28 cellular contexts compared by ENCODE assay signal in genomic region chr1:63906053-63906704, GRCh38.
A peak's percentile ranks its signal among the peaks of the same experiment; 100 is the strongest.
DNase-seq lines count a peak whose midpoint lies in the region; ATAC-seq, FAIRE-seq and TF ChIP-seq lines count a peak whose summit lies in the region.
"Had no signal": no experiment of that assay in that cellular context is flagged by ENCODE, and none has a peak within 500 bp of the region (broad histone marks: within the 10 kb centered on the region; RNA-seq: fewer than 3 reads in every experiment).

No MANE protein-coding gene starts in this region.

- H3K56ac ChIP-seq in IMR-90 (ENCODE audit: extremely low read depth, insufficient read depth, low read length) = no peak overlapping the region

- TF ChIP-seq RAD21 in IMR-90 (IDR thresholded peaks at IDR 0.05; ENCODE audit: low read length) = no peak

- in situ Hi-C loops in IMR-90 (cut with MboI; ENCODE audit: low sequenced_read_pairs) = no loop called here

- no peak overlapping the region for H4K91ac ChIP-seq in IMR-90 (ENCODE audit: insufficient read depth, low read depth, low read length)

- no peaks in the 10 kb centered on the region for H3K27me3 ChIP-seq in IMR-90 (ENCODE audit: control insufficient read depth, insufficient read depth, low read length)
- H3K27me3 ChIP-seq: gastroesophageal sphincter, SJCRH30 had no signal

- no peak overlapping the region for H3K9ac ChIP-seq in IMR-90 (ENCODE audit: low read depth, low read length)

- no peaks in the 10 kb centered on the region for H3K9me3 Mint-ChIP-seq in WTC11
- no peaks in the 10 kb centered on the region for H3K9me3 Mint-ChIP-seq in mesothelial cell of epicardium
- H3K9me3 Mint-ChIP-seq: activated B cell treated with CpG ODN at 0.5 μM for 24 hours; activated naive CD4-positive, alpha-beta T cell treated with anti-CD3 and anti-CD28 coated beads for 36 hours; activated T-cell treated with anti-CD3 and anti-CD28 coated beads, Interleukin-2, amount 50 U/mL, for 4 hours; naive thymus-derived CD8-positive, alpha-beta T cell had no signal

- CTCF ChIA-PET in IMR-90 (lab: Yijun Ruan, JAX) (no interaction called here), WTC11 (lab: Charles Lee) (interaction anchor here (0.8 to 4.7 kb wide), 6 partner anchors 9 to 231 kb away, joined by 3 to 36 read pairs (median 6); no protein-coding TSS in a partner anchor)

- no peak overlapping the region for H2BK20ac ChIP-seq in IMR-90 (ENCODE audit: low read depth, low read length)

- no peak overlapping the region for H3K4me3 ChIP-seq in IMR-90 (ENCODE audit: insufficient read depth, low read depth, low read length)
- H3K4me3 ChIP-seq: gastroesophageal sphincter, SJCRH30 had no signal

- DNase-seq in H54 (ENCODE audit: insufficient read length, low spot score) (no peak), IMR-90 (no peak), WTC11 (ENCODE audit: low spot score) (no peak), mesothelial cell of epicardium (ENCODE audit: low spot score in 2 of 2, unreplicated experiment in 2 of 2) (no peak), hepatic stellate cell (ENCODE audit: low spot score) (no peak)
- DNase-seq: activated B cell treated with CpG ODN at 0.5 μM for 24 hours; activated CD8-positive, alpha-beta T cell treated with anti-CD3 and anti-CD28 coated beads, Interleukin-2, amount 10 ng/mL, durations not matched to agents 7 days and 5 days; activated naive CD4-positive, alpha-beta T cell treated with anti-CD3 and anti-CD28 coated beads for 36 hours; activated T-cell treated with anti-CD3 and anti-CD28 coated beads, Interleukin-2, amount 50 U/mL, for 4 hours; amygdala; DMS153; effector CD4-positive, alpha-beta T cell; GF-D8; Karpas-422; left cardiac atrium; naive thymus-derived CD8-positive, alpha-beta T cell; NCI-H187 treated with DMSO at 0.1 percent for 48 hours; NCI-H510A treated with DMSO at 0.1 percent for 48 hours; PC-3; posterior cingulate gyrus; SJCRH30; stimulated activated CD4-positive, alpha-beta T cell treated with anti-CD3 and anti-CD28 coated beads, Interleukin-2, amount 100 ng/mL, for 24 hours; stimulated activated naive CD4-positive, alpha-beta T cell; T-helper 2 cell had no signal

- H3K4me2 ChIP-seq in IMR-90 (ENCODE audit: low read depth, low read length) = peak overlapping the region; percentile 39; the same call in 1 of the 2 replicates

- peak; percentile 53 for FAIRE-seq in H54 (lab: Jason Lieb, UNC)

- H3K14ac ChIP-seq in IMR-90 (replicated peaks; ENCODE audit: low read depth, low read length) = no peak overlapping the region

- no peaks in the 10 kb centered on the region for H3K36me3 Mint-ChIP-seq in WTC11
- H3K36me3 Mint-ChIP-seq in mesothelial cell of epicardium = no peaks in the 10 kb centered on the region
- H3K36me3 Mint-ChIP-seq: naive thymus-derived CD8-positive, alpha-beta T cell had no signal

- dilution Hi-C loops in IMR-90 (cut with HindIII; ENCODE audit: low sequenced_read_pairs, unreplicated experiment) = no loop called here

- no peak overlapping the region for H4K8ac ChIP-seq in IMR-90 (ENCODE audit: low read depth in 2 of 2, low read length in 2 of 2)

- H2AFZ ChIP-seq in IMR-90 (replicated peaks; ENCODE audit: low read length, poor library complexity) = no peak overlapping the region

- WGBS in IMR-90 (ENCODE audit: extremely low coverage in 2 of 2, insufficient read length in 1 of 2), 2 experiments = 50% methylated on average over 3 of the region's 8 CpGs; no CpG with 5 or more reads in 1 of the 2 experiments

- POLR2A ChIA-PET in IMR-90 (lab: Charles Lee; ENCODE audit: unreplicated experiment) (no interaction called here), WTC11 (lab: Charles Lee) (no interaction called here)

- peak overlapping the region; percentile 11 for H3K4me3 Mint-ChIP-seq in WTC11
- H3K4me3 Mint-ChIP-seq in mesothelial cell of epicardium = no peak overlapping the region
- H3K4me3 Mint-ChIP-seq: activated B cell treated with CpG ODN at 0.5 μM for 24 hours; activated CD8-positive, alpha-beta T cell treated with anti-CD3 and anti-CD28 coated beads, Interleukin-2, amount 10 ng/mL, durations not matched to agents 7 days and 5 days; activated naive CD4-positive, alpha-beta T cell treated with anti-CD3 and anti-CD28 coated beads for 36 hours; activated T-cell treated with anti-CD3 and anti-CD28 coated beads, Interleukin-2, amount 50 U/mL, for 4 hours; naive thymus-derived CD8-positive, alpha-beta T cell had no signal

- BruUV-seq in IMR-90 (replicated peaks; lab: Mats Ljungman, UMichigan) = no TSS peak

- H3K18ac ChIP-seq in IMR-90 (ENCODE audit: low read depth, low read length) = no peak overlapping the region

- H3K23ac ChIP-seq in IMR-90 (ENCODE audit: low read depth, low read length) = no peak overlapping the region

- H2BK5ac ChIP-seq in IMR-90 (ENCODE audit: low read depth, low read length, poor library complexity, severe bottlenecking) = no peak overlapping the region

- no peak overlapping the region for H3K27ac ChIP-seq in IMR-90 (ENCODE audit: insufficient read depth, low read length)
- H3K27ac ChIP-seq: gastroesophageal sphincter, SJCRH30 had no signal

- no peaks in the 10 kb centered on the region for H4K20me1 ChIP-seq in IMR-90 (ENCODE audit: insufficient read depth, low read length)

- no peak overlapping the region for H4K5ac ChIP-seq in IMR-90 (ENCODE audit: low read depth, low read length)

- H3K27me3 Mint-ChIP-seq in WTC11 (ENCODE audit: low read depth) (no peaks in the 10 kb centered on the region), mesothelial cell of epicardium (ENCODE audit: low read depth) (no peaks in the 10 kb centered on the region)

- peak overlapping the region; percentile 75 for H3K27ac Mint-ChIP-seq in WTC11
- peak overlapping the region; percentile 58 for H3K27ac Mint-ChIP-seq in mesothelial cell of epicardium
- H3K27ac Mint-ChIP-seq: activated B cell treated with CpG ODN at 0.5 μM for 24 hours; activated CD8-positive, alpha-beta T cell treated with anti-CD3 and anti-CD28 coated beads, Interleukin-2, amount 10 ng/mL, durations not matched to agents 7 days and 5 days; activated naive CD4-positive, alpha-beta T cell treated with anti-CD3 and anti-CD28 coated beads for 36 hours; naive thymus-derived CD8-positive, alpha-beta T cell had no signal

- TF ChIP-seq CTCF in IMR-90 (conservative IDR thresholded peaks at IDR 0.05; ENCODE audit: low read depth, low read length) (no peak), WTC11 (IDR thresholded peaks at IDR 0.05) (no peak), mesothelial cell of epicardium (IDR thresholded peaks at IDR 0.05; ENCODE audit: unreplicated experiment) (no peak)

- no peaks in the 10 kb centered on the region for H3K79me1 ChIP-seq in IMR-90 (ENCODE audit: low read depth in 1 of 2, low read length in 2 of 2)

- H3K4me1 ChIP-seq in IMR-90 (ENCODE audit: control insufficient read depth, insufficient read depth, low read length) = peaks cover 2% of the 10 kb centered on the region; the same call in 1 of the 2 replicates
- H3K4me1 ChIP-seq: SJCRH30 had no signal

- H3K36me3 ChIP-seq in IMR-90 (ENCODE audit: control insufficient read depth, insufficient read depth, low read length) = no peaks in the 10 kb centered on the region
- H3K36me3 ChIP-seq: gastroesophageal sphincter had no signal

- TF ChIP-seq POLR2A in H54 (IDR thresholded peaks at IDR 0.05; ENCODE audit: low read depth, low read length) (no peak), IMR-90 (IDR thresholded peaks at IDR 0.05; ENCODE audit: low read depth, low read length) (no peak)

- no peak overlapping the region for H3K4ac ChIP-seq in IMR-90 (ENCODE audit: low read depth, low read length)

- no peak overlapping the region for H2BK15ac ChIP-seq in IMR-90 (ENCODE audit: low read depth, low read length)

- no peak overlapping the region for H2AK9ac ChIP-seq in IMR-90 (replicated peaks; ENCODE audit: low read depth, low read length, poor library complexity)

- no peaks in the 10 kb centered on the region for H3K9me3 ChIP-seq in IMR-90 (ENCODE audit: control insufficient read depth, insufficient read depth, low read length)
- H3K9me3 ChIP-seq: gastroesophageal sphincter, SJCRH30 had no signal

- H3K9me1 ChIP-seq in IMR-90 (ENCODE audit: insufficient read depth, low read length) = peaks cover 3% of the 10 kb centered on the region; the same call in 1 of the 2 replicates

- intact Hi-C loops in IMR-90 (cut with micrococcal nuclease) = no loop called here

- H2BK120ac ChIP-seq in IMR-90 (ENCODE audit: low read depth, low read length) = no peak overlapping the region

- H3K4me1 Mint-ChIP-seq in WTC11 = peaks cover 81% of the 10 kb centered on the region
- H3K4me1 Mint-ChIP-seq in mesothelial cell of epicardium = peaks cover 65% of the 10 kb centered on the region

- H2AK5ac ChIP-seq in IMR-90 (ENCODE audit: low read depth, low read length) = no peak overlapping the region

- no peak for ATAC-seq in IMR-90 (ENCODE audit: low read depth)
- ATAC-seq in WTC11 = peak; percentile 46
- no peak for ATAC-seq in HG03196 (IDR thresholded peaks at IDR 0.05; ENCODE audit: unreplicated experiment)
- no peak for ATAC-seq in GM21526 (IDR thresholded peaks at IDR 0.05; ENCODE audit: low FRiP score, unreplicated experiment)
- ATAC-seq: activated CD8-positive, alpha-beta T cell treated with anti-CD3 and anti-CD28 coated beads, Interleukin-2, amount 10 ng/mL, durations not matched to agents 7 days and 5 days; activated T-cell treated with anti-CD3 and anti-CD28 coated beads, Interleukin-2, amount 50 U/mL, for 4 hours; esophagus mucosa; gastroesophageal sphincter; left cardiac atrium; naive thymus-derived CD8-positive, alpha-beta T cell; PC-3 had no signal

TF ChIP-seq in IMR-90, 13 proteins besides CTCF, POLR2A, EP300 and RAD21 (continues in another document):
- no peak for TF ChIP-seq CEBPB (IDR thresholded peaks at IDR 0.05; ENCODE audit: low read depth, low read length)

TF ChIP-seq in WTC11, 78 proteins besides CTCF, POLR2A, EP300 and RAD21 (continues in another document):
- TF ChIP-seq ATF1 (CRISPR knock-in tag; IDR thresholded peaks at IDR 0.05) (no peak), CREB1 (CRISPR knock-in tag; IDR thresholded peaks at IDR 0.05) (no peak), CBFB (CRISPR knock-in tag; IDR thresholded peaks at IDR 0.05; ENCODE audit: low read depth) (no peak), FOXP4 (CRISPR knock-in tag; IDR thresholded peaks at IDR 0.05) (peak; percentile 59; the same call in 1 of the 2 replicates), NR3C1 (CRISPR knock-in tag; conservative IDR thresholded peaks at IDR 0.05; ENCODE audit: low read depth) (no peak)
